33 cellular contexts compared by ENCODE assay signal in the genomic region with DNA sequence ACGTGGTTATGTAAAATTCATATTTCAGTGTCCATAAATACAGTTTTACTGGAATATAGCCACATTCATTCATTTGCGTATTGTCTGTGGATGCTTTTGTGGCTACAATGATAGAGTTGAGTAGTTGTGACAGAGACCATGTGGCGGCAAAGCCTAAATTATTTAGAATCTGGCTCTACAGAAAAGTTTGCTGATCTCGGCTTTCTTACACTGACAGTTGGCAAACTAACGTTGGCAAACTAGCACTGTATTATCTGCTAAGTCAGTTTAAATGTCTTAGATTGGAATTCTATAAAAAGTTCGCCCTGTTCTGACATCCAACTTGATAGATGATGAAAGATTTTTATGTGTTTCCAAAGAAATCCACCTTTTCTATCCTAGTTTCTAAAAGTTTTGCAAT. TPM values are rescaled to one million over a fixed set of nuclear protein-coding genes. Genes with fewer than 3 reads are reported as not detected.
DNase-seq lines count a peak whose midpoint lies in the region; ATAC-seq, FAIRE-seq and TF ChIP-seq lines count a peak whose summit lies in the region.
"Had no signal": no experiment of that assay in that cellular context is flagged by ENCODE, and none has a peak within 500 bp of the region (broad histone marks: within the 10 kb centered on the region; RNA-seq: fewer than 3 reads in every experiment).

No MANE protein-coding gene starts in this region.

- H3K36me3 Mint-ChIP-seq in WTC11: peaks cover 40% of the 10 kb centered on the region
- H3K36me3 Mint-ChIP-seq in natural killer cell treated with Interleukin-12 subunit alpha and Interleukin-12 subunit beta and Interleukin-15 and Interleukin-18, amount 100 ng/mL, for 72 hours: peaks cover 6% of the 10 kb centered on the region
- peaks cover 15 to 26% of the 10 kb centered on the region in 2 donors for H3K36me3 Mint-ChIP-seq in activated naive CD4-positive, alpha-beta T cell treated with anti-CD3 and anti-CD28 coated beads, Interleukin-2, amount 50 U/mL, for 72 hours

- no peak for DNase-seq in HepG2 (ENCODE audit: low spot score)
- no peak for DNase-seq in right lobe of liver
- no peak for DNase-seq in WTC11 (ENCODE audit: low spot score)
- no peak for DNase-seq in natural killer cell treated with Interleukin-12 subunit alpha and Interleukin-12 subunit beta and Interleukin-15 and Interleukin-18, amount 100 ng/mL, for 72 hours (ENCODE audit: low spot score)
- DNase-seq in DMS 273 treated with DMSO at 0.1 percent for 48 hours (lab: John Stamatoyannopoulos, UW): no peak
- DNase-seq in HAP-1 (ENCODE audit: low spot score in 2 of 2): no peak
- DNase-seq in G401 (ENCODE audit: low spot score): no peak
- DNase-seq in activated naive CD4-positive, alpha-beta T cell treated with anti-CD3 and anti-CD28 coated beads, Interleukin-2, amount 50 U/mL, for 72 hours (ENCODE audit: low spot score in 2 of 2): no peak
- DNase-seq: activated B cell treated with CpG ODN at 0.5 μM for 24 hours; activated CD4-positive, alpha-beta T cell treated with anti-CD3 and anti-CD28 coated beads, Interleukin-2, amount 50 U/mL, for 4 hours; activated CD8-positive, alpha-beta memory T cell treated with anti-CD3 and anti-CD28 coated beads, Interleukin-2, amount 50 U/mL, for 4 hours; activated naive CD4-positive, alpha-beta T cell treated with anti-CD3 and anti-CD28 coated beads, Interleukin-2, amount 50 U/mL, for 16 hours; COR-L47; effector memory CD4-positive, alpha-beta T cell; foreskin fibroblast; GF-D8; H9; heart right ventricle; MM.1S; NCI-H1417; NCI-H2081 treated with DMSO at 0.1 percent for 48 hours; NCI-H345; NCI-H82; psoas muscle; stimulated activated naive CD8-positive, alpha-beta T cell treated with anti-CD3 and anti-CD28 coated beads, Interleukin-15, Interleukin-2, amounts not matched to agents 100 U/mL and 50 U/mL, for 24 hours; T1000 had no signal

- in situ Hi-C loops in HepG2 (cut with HindIII; ENCODE audit: extremely low pct_ligation_motif_present, low pct_unique_long_range_greater_than_20kb) (loop anchor here (5.0 kb wide), 2 partner anchors 65 to 130 kb away; a partner anchor contains a TSS), HAP-1 (cut with MboI; ENCODE audit: low sequenced_read_pairs) (loop anchor here (5.0 to 10.0 kb wide), 3 partner anchors 65 to 388 kb away; a partner anchor contains a TSS), G401 (cut with HindIII; ENCODE audit: low sequenced_read_pairs) (no loop called here)

- peaks cover 2 to 28% of the 10 kb centered on the region in 2 experiments for H3K36me3 ChIP-seq in HepG2 (replicated peaks in 1 of 2; ENCODE audit: control insufficient read depth in 1 of 2, insufficient read depth in 2 of 2, low read length in 2 of 2)
- peaks cover 0 to 40% (median 11%) of the 10 kb centered on the region in 4 donors for H3K36me3 ChIP-seq in right lobe of liver
- peaks cover 43% of the 10 kb centered on the region for H3K36me3 ChIP-seq in HAP-1 (replicated peaks)

- no peak overlapping the region for H2AFZ ChIP-seq in HepG2 (ENCODE audit: low read length)

- H4K20me1 ChIP-seq in HepG2 (ENCODE audit: insufficient read depth, low read length): no peaks in the 10 kb centered on the region; the same call in 1 of the 2 replicates

- H3K27me3 Mint-ChIP-seq in WTC11 (ENCODE audit: low read depth): no peaks in the 10 kb centered on the region
- H3K27me3 Mint-ChIP-seq in natural killer cell treated with Interleukin-12 subunit alpha and Interleukin-12 subunit beta and Interleukin-15 and Interleukin-18, amount 100 ng/mL, for 72 hours: no peaks in the 10 kb centered on the region
- H3K27me3 Mint-ChIP-seq: activated B cell treated with CpG ODN at 0.5 μM for 24 hours, B cell had no signal

- 94% methylated on average over 6 of the region's 6 CpGs for WGBS in HepG2 (ENCODE audit: low lambda C conversion rate)
- 62% methylated on average over 6 of the region's 6 CpGs for WGBS in right lobe of liver (ENCODE audit: insufficient coverage, low coverage, low lambda C conversion rate, missing lambda C conversion rate)

- H3K9me3 Mint-ChIP-seq in WTC11: no peaks in the 10 kb centered on the region
- H3K9me3 Mint-ChIP-seq in natural killer cell treated with Interleukin-12 subunit alpha and Interleukin-12 subunit beta and Interleukin-15 and Interleukin-18, amount 100 ng/mL, for 72 hours: no peaks in the 10 kb centered on the region
- H3K9me3 Mint-ChIP-seq in activated naive CD4-positive, alpha-beta T cell treated with anti-CD3 and anti-CD28 coated beads, Interleukin-2, amount 50 U/mL, for 72 hours: no peaks in the 10 kb centered on the region
- H3K9me3 Mint-ChIP-seq: activated B cell treated with CpG ODN at 0.5 μM for 24 hours; activated T-helper 1 cell treated with anti-CD3 and anti-CD28 coated beads, Interleukin-12 subunit alpha, Interleukin-12 subunit beta, Interleukin-2, Interleukin-4 antibody, amounts not matched to agents 30 ng/mL and 10 ng/mL and 1 ng/mL, durations not matched to agents 14 hours and 24 hours and 36 hours; H9 had no signal

- H3K4me3 Mint-ChIP-seq in WTC11: 0 out of 2 replicates have a peak overlapping the region, but pooled peaks have one; percentile 79
- H3K4me3 Mint-ChIP-seq in natural killer cell treated with Interleukin-12 subunit alpha and Interleukin-12 subunit beta and Interleukin-15 and Interleukin-18, amount 100 ng/mL, for 72 hours: peak overlapping the region; percentile 94

- TF ChIP-seq RAD21 in HepG2 (CRISPR knock-in tag; IDR thresholded peaks at IDR 0.05): no peak

- no peak overlapping the region for H3K9ac ChIP-seq in HepG2 (ENCODE audit: insufficient read depth, low read depth, low read length)

- ATAC-seq in HepG2: no peak
- no peak for ATAC-seq in right lobe of liver
- no peak for ATAC-seq in WTC11
- ATAC-seq in natural killer cell treated with Interleukin-12 subunit alpha and Interleukin-12 subunit beta and Interleukin-15 and Interleukin-18, amount 100 ng/mL, for 72 hours: no peak
- no peak for ATAC-seq in activated naive CD4-positive, alpha-beta T cell treated with anti-CD3 and anti-CD28 coated beads, Interleukin-2, amount 50 U/mL, for 72 hours
- ATAC-seq: heart right ventricle; psoas muscle; stimulated activated naive CD8-positive, alpha-beta T cell treated with anti-CD3 and anti-CD28 coated beads, Interleukin-15, Interleukin-2, amounts not matched to agents 100 U/mL and 50 U/mL, for 24 hours had no signal

- no peak for TF ChIP-seq POLR2A in HepG2 (IDR thresholded peaks at IDR 0.05; ENCODE audit: insufficient read depth in 1 of 2, low read depth in 2 of 2, low read length in 2 of 2)
- TF ChIP-seq POLR2A in right lobe of liver (IDR thresholded peaks at IDR 0.05): no peak

- no peaks in the 10 kb centered on the region for H3K9me3 ChIP-seq in HepG2 (ENCODE audit: low read length)
- no peaks in the 10 kb centered on the region for H3K9me3 ChIP-seq in right lobe of liver
- H3K9me3 ChIP-seq in HAP-1: no peaks in the 10 kb centered on the region
- H3K9me3 ChIP-seq: heart right ventricle, psoas muscle, thoracic aorta, vagina had no signal

- H3K79me2 ChIP-seq in HepG2 (ENCODE audit: insufficient read depth, low read length): peaks cover 14% of the 10 kb centered on the region

- H3K4me3 ChIP-seq in HepG2 (replicated peaks in 1 of 3; ENCODE audit: insufficient read depth in 1 of 3, low read depth in 2 of 3, low read length in 3 of 3): no peak overlapping the region
- no peak overlapping the region for H3K4me3 ChIP-seq in right lobe of liver
- H3K4me3 ChIP-seq in HAP-1: no peak overlapping the region
- H3K4me3 ChIP-seq: lung, thoracic aorta, vagina had no signal

- peaks cover 26% of the 10 kb centered on the region for H3K4me1 Mint-ChIP-seq in WTC11
- H3K4me1 Mint-ChIP-seq in natural killer cell treated with Interleukin-12 subunit alpha and Interleukin-12 subunit beta and Interleukin-15 and Interleukin-18, amount 100 ng/mL, for 72 hours (ENCODE audit: low read depth in 2 of 2): peaks cover 25% of the 10 kb centered on the region in 2 donors

- FAIRE-seq in HepG2 (lab: Jason Lieb, UNC): no peak
- FAIRE-seq: bronchial epithelial cell, colon had no signal

- peak overlapping the region; percentile 59; the same call in 1 of the 2 replicates for H3K27ac Mint-ChIP-seq in WTC11
- H3K27ac Mint-ChIP-seq in natural killer cell treated with Interleukin-12 subunit alpha and Interleukin-12 subunit beta and Interleukin-15 and Interleukin-18, amount 100 ng/mL, for 72 hours: no peak overlapping the region
- H3K27ac Mint-ChIP-seq in activated naive CD4-positive, alpha-beta T cell treated with anti-CD3 and anti-CD28 coated beads, Interleukin-2, amount 50 U/mL, for 72 hours: no peak overlapping the region
- H3K27ac Mint-ChIP-seq: activated B cell treated with CpG ODN at 0.5 μM for 24 hours; activated T-helper 1 cell treated with anti-CD3 and anti-CD28 coated beads, Interleukin-12 subunit alpha, Interleukin-12 subunit beta, Interleukin-2, Interleukin-4 antibody, amounts not matched to agents 30 ng/mL and 10 ng/mL and 1 ng/mL, durations not matched to agents 14 hours and 24 hours and 36 hours had no signal

- no peak overlapping the region for H3K27ac ChIP-seq in HepG2 (ENCODE audit: extremely low read length, insufficient read depth, low read length)
- H3K27ac ChIP-seq in right lobe of liver: no peak overlapping the region
- H3K27ac ChIP-seq: psoas muscle, thoracic aorta had no signal

- intact Hi-C loops in HepG2 (cut with micrococcal nuclease; ENCODE audit: unreplicated experiment) (no loop called here), right lobe of liver (cut with DNase I) (loop anchor here in 1 of 2 donors (10.0 kb wide), 1 partner anchor 68 kb away; a partner anchor contains a TSS)

- TF ChIP-seq CTCF in HepG2 (CRISPR knock-in tag; IDR thresholded peaks at IDR 0.05) (no peak), right lobe of liver (IDR thresholded peaks at IDR 0.05) (no peak), WTC11 (IDR thresholded peaks at IDR 0.05) (no peak)

- CTCF ChIA-PET in HepG2 (lab: Yijun Ruan, JAX; ENCODE audit: low intra/inter-chr PET ratio, low total read pairs): interaction anchor here (2.9 kb wide), 1 partner anchor 129 kb away, joined by 21 read pairs; no protein-coding TSS in a partner anchor
- CTCF ChIA-PET in WTC11 (lab: Charles Lee): interaction anchor here (1.2 to 4.2 kb wide), 2 partner anchors 64 to 128 kb away, joined by 4 to 48 read pairs; no protein-coding TSS in a partner anchor

- no peaks in the 10 kb centered on the region for H3K27me3 ChIP-seq in HepG2 (ENCODE audit: control insufficient read depth in 1 of 2, insufficient read depth in 2 of 2, low read length in 2 of 2)
- no peaks in the 10 kb centered on the region for H3K27me3 ChIP-seq in right lobe of liver
- no peaks in the 10 kb centered on the region for H3K27me3 ChIP-seq in HAP-1 (ENCODE audit: low read depth)
- H3K27me3 ChIP-seq: heart right ventricle, vagina had no signal

- H3K4me1 ChIP-seq in HepG2 (ENCODE audit: insufficient read depth, low read length) (peaks cover 34% of the 10 kb centered on the region), right lobe of liver (peaks cover 0 to 14% (median 3%) of the 10 kb centered on the region in 4 donors), HAP-1 (peaks cover 9% of the 10 kb centered on the region)

- TF ChIP-seq EP300 in HepG2 (IDR thresholded peaks at IDR 0.05; ENCODE audit: low read depth in 2 of 2, low read length in 2 of 2) (no peak), HepG2 (CRISPR knock-in tag; IDR thresholded peaks at IDR 0.05; ENCODE audit: borderline replicate concordance) (no peak)

- H3K4me2 ChIP-seq in HepG2 (ENCODE audit: low read depth, low read length): no peak overlapping the region

- BruUV-seq in HepG2 (replicated peaks; lab: Mats Ljungman, UMichigan): no TSS peak

- POLR2A ChIA-PET in HepG2 (lab: Yijun Ruan, JAX): no interaction called here
- POLR2A ChIA-PET in WTC11 (lab: Charles Lee): no interaction called here

RNA-seq across cellular contexts. Expression of a gene that starts 2.4 kb away (rescaled TPM):
- total RNA-seq in HepG2 (2016; rRNA removed; fragmentation: Illumina TruSeq; extraction: Trizol) (19.6 and 30.7 TPM in 2 replicates), right lobe of liver (10 to 100 TPM in 1 of 6 experiments, 1 to 10 TPM in 5; 4.7 to 10.2 (median 6.6) TPM), WTC11 (2021) (49.9 to 53.3 TPM (median 50.3 TPM) in 3 replicates)
- total RNA-seq in HepG2 (2016; cell fraction: cytosol; rRNA removed; fragmentation: Illumina TruSeq; extraction: Trizol; ENCODE audit: low read depth): 4.9 and 5.2 TPM in 2 replicates
- 20.3 and 28.2 TPM in 2 replicates for total RNA-seq in HepG2 (2016; cell fraction: insoluble cytoplasmic fraction; rRNA removed; fragmentation: Illumina TruSeq; extraction: Trizol)
- total RNA-seq in HepG2 (2016; cell fraction: membrane; rRNA removed; fragmentation: Illumina TruSeq; extraction: Trizol): 13.5 and 13.6 TPM in 2 replicates
- total RNA-seq in HepG2 (2016; cell fraction: nucleus; rRNA removed; fragmentation: Illumina TruSeq; extraction: Trizol): 15.8 and 19.8 TPM in 2 replicates
- polyA plus RNA-seq in HepG2 (2011; rRNA removed): 18.6 and 19.7 TPM in 2 replicates
- 14.9 and 17.8 TPM in 2 replicates for polyA plus RNA-seq in HepG2 (2011; cell fraction: cytosol; rRNA removed)
- 19.3 and 19.7 TPM in 2 replicates for polyA plus RNA-seq in HepG2 (2011; cell fraction: nucleus; rRNA removed)
- polyA plus RNA-seq in HepG2 (2012): 16.7 and 17.6 TPM in 2 replicates
- polyA plus RNA-seq in HepG2 (2016; cell fraction: cytosol; fragmentation: Illumina TruSeq; extraction: Trizol; ENCODE audit: low read depth): 3.8 and 4.1 TPM in 2 replicates
- 27.6 and 27.9 TPM in 2 replicates for polyA plus RNA-seq in HepG2 (2016; cell fraction: insoluble cytoplasmic fraction; fragmentation: Illumina TruSeq; extraction: Trizol; ENCODE audit: low read depth)
- 9.0 TPM in 2 replicates for polyA plus RNA-seq in HepG2 (2016; cell fraction: membrane; fragmentation: Illumina TruSeq; extraction: Trizol; ENCODE audit: low read depth)
- polyA plus RNA-seq in HepG2 (2016; cell fraction: nucleus; fragmentation: Illumina TruSeq; extraction: Trizol; ENCODE audit: insufficient read depth, low read depth): 25.6 and 26.1 TPM in 2 replicates
- polyA minus RNA-seq in HepG2 (2011; rRNA and poly(A)+ RNA removed; ENCODE audit: low replicate concordance): 27.6 and 29.3 TPM in 2 replicates
- polyA minus RNA-seq in HepG2 (2011; cell fraction: cytosol; rRNA and poly(A)+ RNA removed): 14.1 and 15.8 TPM in 2 replicates
- polyA minus RNA-seq in HepG2 (2011; cell fraction: nucleus; rRNA and poly(A)+ RNA removed): 11.6 and 11.8 TPM in 2 replicates
- total RNA-seq in natural killer cell treated with Interleukin-12 subunit alpha and Interleukin-12 subunit beta and Interleukin-15 and Interleukin-18, amount 100 ng/mL, for 72 hours: 10 to 100 TPM; 15.6 to 28.1 TPM
- 47.0 and 53.8 TPM in 2 replicates for total RNA-seq in G401 (2014; rRNA removed; shearing (Covaris generic))
- total RNA-seq in activated naive CD4-positive, alpha-beta T cell treated with anti-CD3 and anti-CD28 coated beads, Interleukin-2, amount 50 U/mL, for 72 hours: 10 to 100 TPM; 24.3 to 26.7 TPM

RNA-seq across cellular contexts. Expression of a gene that starts 13.0 kb away (rescaled TPM):
- total RNA-seq in HepG2 (2016; rRNA removed; fragmentation: Illumina TruSeq; extraction: Trizol): 22.4 and 27.7 TPM in 2 replicates
- 6.0 and 6.3 TPM in 2 replicates for total RNA-seq in HepG2 (2016; cell fraction: cytosol; rRNA removed; fragmentation: Illumina TruSeq; extraction: Trizol; ENCODE audit: low read depth)
- 23.1 and 29.1 TPM in 2 replicates for total RNA-seq in HepG2 (2016; cell fraction: insoluble cytoplasmic fraction; rRNA removed; fragmentation: Illumina TruSeq; extraction: Trizol)
- total RNA-seq in HepG2 (2016; cell fraction: membrane; rRNA removed; fragmentation: Illumina TruSeq; extraction: Trizol): 9.4 and 9.6 TPM in 2 replicates
- 15.4 and 17.9 TPM in 2 replicates for total RNA-seq in HepG2 (2016; cell fraction: nucleus; rRNA removed; fragmentation: Illumina TruSeq; extraction: Trizol)
- 17.4 and 25.4 TPM in 2 replicates for polyA plus RNA-seq in HepG2 (2011; rRNA removed)
- 18.0 and 24.2 TPM in 2 replicates for polyA plus RNA-seq in HepG2 (2011; cell fraction: cytosol; rRNA removed)
- polyA plus RNA-seq in HepG2 (2011; cell fraction: nucleus; rRNA removed): 56.5 and 57.9 TPM in 2 replicates
- 16.1 and 18.5 TPM in 2 replicates for polyA plus RNA-seq in HepG2 (2012)
- polyA plus RNA-seq in HepG2 (2016; cell fraction: cytosol; fragmentation: Illumina TruSeq; extraction: Trizol; ENCODE audit: low read depth): 4.5 and 4.6 TPM in 2 replicates
- 17.0 and 22.0 TPM in 2 replicates for polyA plus RNA-seq in HepG2 (2016; cell fraction: insoluble cytoplasmic fraction; fragmentation: Illumina TruSeq; extraction: Trizol; ENCODE audit: low read depth)
- polyA plus RNA-seq in HepG2 (2016; cell fraction: membrane; fragmentation: Illumina TruSeq; extraction: Trizol; ENCODE audit: low read depth): 5.6 and 5.7 TPM in 2 replicates
- 30.9 and 31.9 TPM in 2 replicates for polyA plus RNA-seq in HepG2 (2016; cell fraction: nucleus; fragmentation: Illumina TruSeq; extraction: Trizol; ENCODE audit: insufficient read depth, low read depth)
- polyA minus RNA-seq in HepG2 (2011; rRNA and poly(A)+ RNA removed; ENCODE audit: low replicate concordance): 6.9 and 23.2 TPM in 2 replicates
- 15.2 and 16.1 TPM in 2 replicates for polyA minus RNA-seq in HepG2 (2011; cell fraction: cytosol; rRNA and poly(A)+ RNA removed)
- 9.3 and 10.6 TPM in 2 replicates for polyA minus RNA-seq in HepG2 (2011; cell fraction: nucleus; rRNA and poly(A)+ RNA removed)
- total RNA-seq in right lobe of liver: 100 to 1,000 TPM in 5 of 6 experiments, 10 to 100 TPM in 1; 94.1 to 172 (median 156) TPM
- total RNA-seq in WTC11 (2021): 11.0 to 12.6 TPM (median 11.6 TPM) in 3 replicates
- 10 to 100 TPM; 12.8 to 13.9 TPM for total RNA-seq in natural killer cell treated with Interleukin-12 subunit alpha and Interleukin-12 subunit beta and Interleukin-15 and Interleukin-18, amount 100 ng/mL, for 72 hours
- total RNA-seq in G401 (2014; rRNA removed; shearing (Covaris generic)): 9.3 and 11.4 TPM in 2 replicates
- total RNA-seq in activated naive CD4-positive, alpha-beta T cell treated with anti-CD3 and anti-CD28 coated beads, Interleukin-2, amount 50 U/mL, for 72 hours: 10 to 100 TPM; 15.9 to 24.5 TPM

RNA-seq across cellular contexts. Expression of a gene that starts 25.7 kb away (rescaled TPM):
- 95.5 and 156 TPM in 2 replicates for total RNA-seq in HepG2 (2016; rRNA removed; fragmentation: Illumina TruSeq; extraction: Trizol)
- 31.1 and 43.3 TPM in 2 replicates for total RNA-seq in HepG2 (2016; cell fraction: cytosol; rRNA removed; fragmentation: Illumina TruSeq; extraction: Trizol; ENCODE audit: low read depth)
- 92.5 and 153 TPM in 2 replicates for total RNA-seq in HepG2 (2016; cell fraction: insoluble cytoplasmic fraction; rRNA removed; fragmentation: Illumina TruSeq; extraction: Trizol)
- 74.8 and 84.9 TPM in 2 replicates for total RNA-seq in HepG2 (2016; cell fraction: membrane; rRNA removed; fragmentation: Illumina TruSeq; extraction: Trizol)
- 133 and 164 TPM in 2 replicates for total RNA-seq in HepG2 (2016; cell fraction: nucleus; rRNA removed; fragmentation: Illumina TruSeq; extraction: Trizol)
- 35.3 and 49.8 TPM in 2 replicates for polyA plus RNA-seq in HepG2 (2011; rRNA removed)
- 26.8 and 37.8 TPM in 2 replicates for polyA plus RNA-seq in HepG2 (2011; cell fraction: cytosol; rRNA removed)
- 18.9 and 25.8 TPM in 2 replicates for polyA plus RNA-seq in HepG2 (2011; cell fraction: nucleus; rRNA removed)
- 53.8 and 55.5 TPM in 2 replicates for polyA plus RNA-seq in HepG2 (2012)
- polyA plus RNA-seq in HepG2 (2016; cell fraction: cytosol; fragmentation: Illumina TruSeq; extraction: Trizol; ENCODE audit: low read depth): 50.6 and 60.4 TPM in 2 replicates
- 79.3 and 82.1 TPM in 2 replicates for polyA plus RNA-seq in HepG2 (2016; cell fraction: insoluble cytoplasmic fraction; fragmentation: Illumina TruSeq; extraction: Trizol; ENCODE audit: low read depth)
- 61.3 and 75.0 TPM in 2 replicates for polyA plus RNA-seq in HepG2 (2016; cell fraction: membrane; fragmentation: Illumina TruSeq; extraction: Trizol; ENCODE audit: low read depth)
- polyA plus RNA-seq in HepG2 (2016; cell fraction: nucleus; fragmentation: Illumina TruSeq; extraction: Trizol; ENCODE audit: insufficient read depth, low read depth): 177 and 196 TPM in 2 replicates
- polyA minus RNA-seq in HepG2 (2011; rRNA and poly(A)+ RNA removed; ENCODE audit: low replicate concordance): 39.9 and 58.9 TPM in 2 replicates
- polyA minus RNA-seq in HepG2 (2011; cell fraction: cytosol; rRNA and poly(A)+ RNA removed): 37.0 and 60.4 TPM in 2 replicates
- 19.3 and 30.8 TPM in 2 replicates for polyA minus RNA-seq in HepG2 (2011; cell fraction: nucleus; rRNA and poly(A)+ RNA removed)
- total RNA-seq in right lobe of liver: 100 to 1,000 TPM; 102 to 193 (median 126) TPM
- total RNA-seq in WTC11 (2021): 221 to 278 TPM (median 253 TPM) in 3 replicates
- 100 to 1,000 TPM; 115 to 158 TPM for total RNA-seq in natural killer cell treated with Interleukin-12 subunit alpha and Interleukin-12 subunit beta and Interleukin-15 and Interleukin-18, amount 100 ng/mL, for 72 hours
- total RNA-seq in G401 (2014; rRNA removed; shearing (Covaris generic)): 85.9 and 106 TPM in 2 replicates
- 10 to 100 TPM; 51.0 to 89.9 TPM for total RNA-seq in activated naive CD4-positive, alpha-beta T cell treated with anti-CD3 and anti-CD28 coated beads, Interleukin-2, amount 50 U/mL, for 72 hours
